In genomic region chr2:236939751-236940229, GRCh38 we compare ENCODE assay signal across 1 cellular context.
TF ChIP-seq lines count a peak whose summit lies in the region.

No MANE protein-coding gene starts in this region.

TF ChIP-seq in HepG2, 621 proteins besides CTCF, POLR2A, EP300 and RAD21 (continued from another document):
- TF ChIP-seq ZNF687 (CRISPR knock-in tag; IDR thresholded peaks at IDR 0.05) (no peak), ZNF569 (CRISPR knock-in tag; IDR thresholded peaks at IDR 0.05; ENCODE audit: borderline replicate concordance) (no peak), RAD51 (IDR thresholded peaks at IDR 0.05; ENCODE audit: borderline replicate concordance) (peak; percentile 59; the same call in 1 of the 2 replicates), PRDM4 (CRISPR knock-in tag; IDR thresholded peaks at IDR 0.05; ENCODE audit: borderline replicate concordance) (no peak), KIAA2018 (CRISPR knock-in tag; IDR thresholded peaks at IDR 0.05; ENCODE audit: borderline replicate concordance) (no peak), EHMT2 (IDR thresholded peaks at IDR 0.05; ENCODE audit: borderline replicate concordance, low read depth, low read length) (no peak)
